8 cellular contexts compared by ENCODE assay signal in genomic region chr20:31869942-31870702, GRCh38. TPM values are rescaled to one million over a fixed set of nuclear protein-coding genes. Genes with fewer than 3 reads are reported as not detected.
DNase-seq lines count a peak whose midpoint lies in the region; ATAC-seq and TF ChIP-seq lines count a peak whose summit lies in the region.

Gene DUSP15 (minus strand): TSS chr20:31870527. CDS start chr20:31870337, 190 bp downstream.
Gene TTLL9 (plus strand): TSS chr20:31870634. CDS start chr20:31871127, 493 bp downstream.

- no peak for TF ChIP-seq CTCF in epithelial cell of esophagus (IDR thresholded peaks at IDR 0.05; ENCODE audit: insufficient read depth, low read depth, low read length, missing control alignments)

- no peaks in the 10 kb centered on the region for H3K9me3 Mint-ChIP-seq in activated CD4-positive, alpha-beta T cell treated with anti-CD3 and anti-CD28 coated beads, Interleukin-2, amount 10 ng/mL, durations not matched to agents 7 days and 5 days

- no peaks in the 10 kb centered on the region for H3K36me3 ChIP-seq in mucosa of rectum (ENCODE audit: control insufficient read depth in 2 of 2, insufficient read depth in 2 of 2, low read length in 2 of 2)

- peaks cover 11% of the 10 kb centered on the region for H3K4me1 Mint-ChIP-seq in activated CD4-positive, alpha-beta T cell treated with anti-CD3 and anti-CD28 coated beads, Interleukin-2, amount 10 ng/mL, durations not matched to agents 7 days and 5 days

- peaks cover 23 to 26% of the 10 kb centered on the region in 2 donors for H3K27me3 ChIP-seq in mucosa of rectum (ENCODE audit: control insufficient read depth in 2 of 2, insufficient read depth in 2 of 2, low read length in 2 of 2)

- peaks cover 7 to 8% of the 10 kb centered on the region in 2 donors for H3K4me1 ChIP-seq in mucosa of rectum (ENCODE audit: control insufficient read depth in 2 of 2, insufficient read depth in 2 of 2, low read length in 2 of 2)

- H3K4me3 ChIP-seq in epithelial cell of esophagus (ENCODE audit: low read length) (peak within 1 kb of the TSS; percentile 27), mucosa of rectum (ENCODE audit: low read length in 2 of 2) (peak within 1 kb of the TSS; percentile 77)

- H3K4me3 Mint-ChIP-seq in activated CD4-positive, alpha-beta T cell treated with anti-CD3 and anti-CD28 coated beads, Interleukin-2, amount 10 ng/mL, durations not matched to agents 7 days and 5 days: peak within 1 kb of the TSS; percentile 53

- H3K9ac ChIP-seq in mucosa of rectum (ENCODE audit: low read depth in 1 of 2, low read length in 2 of 2): peak within 1 kb of the TSS; percentile 24 to 70

- POLR2A ChIA-PET in activated CD4-positive, alpha-beta T cell treated with anti-CD3 and anti-CD28 coated beads, Interleukin-2, amount 10 ng/mL, durations not matched to agents 7 days and 5 days (lab: Charles Lee): no interaction called here

- DNase-seq in activated CD4-positive, alpha-beta T cell treated with anti-CD3 and anti-CD28 coated beads, Interleukin-2, amount 10 ng/mL, durations not matched to agents 7 days and 5 days: no peak
- DNase-seq in activated CD4-positive, alpha-beta T cell treated with anti-CD3 and anti-CD28 coated beads, Interleukin-2, amount 50 U/mL, for 1 hour: no peak
- DNase-seq in SW480 (ENCODE audit: low spot score): peak; percentile 69
- DNase-seq in epithelial cell of esophagus (ENCODE audit: low read depth): no peak
- DNase-seq in ureter (ENCODE audit: low spot score): peak; percentile 62
- no peak for DNase-seq in GM19240 (ENCODE audit: insufficient read length, low spot score)

- no peak within 1 kb of the TSS for H3K27ac ChIP-seq in mucosa of rectum (ENCODE audit: low read depth in 2 of 2, low read length in 2 of 2)

- H3K27me3 Mint-ChIP-seq in activated CD4-positive, alpha-beta T cell treated with anti-CD3 and anti-CD28 coated beads, Interleukin-2, amount 10 ng/mL, durations not matched to agents 7 days and 5 days: peaks cover 54% of the 10 kb centered on the region

- CTCF ChIA-PET in activated CD4-positive, alpha-beta T cell treated with anti-CD3 and anti-CD28 coated beads, Interleukin-2, amount 10 ng/mL, durations not matched to agents 7 days and 5 days (lab: Charles Lee): interaction anchor here (1.0 to 1.5 kb wide), 2 partner anchors 81 to 161 kb away, joined by 3 read pairs; no protein-coding TSS in a partner anchor

- H3K36me3 Mint-ChIP-seq in activated CD4-positive, alpha-beta T cell treated with anti-CD3 and anti-CD28 coated beads, Interleukin-2, amount 10 ng/mL, durations not matched to agents 7 days and 5 days (ENCODE audit: low read depth): no peaks in the 10 kb centered on the region

- no peak within 1 kb of the TSS for H3K27ac Mint-ChIP-seq in activated CD4-positive, alpha-beta T cell treated with anti-CD3 and anti-CD28 coated beads, Interleukin-2, amount 10 ng/mL, durations not matched to agents 7 days and 5 days

- no peaks in the 10 kb centered on the region for H3K9me3 ChIP-seq in mucosa of rectum (ENCODE audit: control insufficient read depth in 2 of 2, low read length in 2 of 2)

- no peak for ATAC-seq in HG02610 (IDR thresholded peaks at IDR 0.05; ENCODE audit: unreplicated experiment)

RNA-seq across cellular contexts. Expression of gene DUSP15, which starts in this region (rescaled TPM):
- total RNA-seq in activated CD4-positive, alpha-beta T cell treated with anti-CD3 and anti-CD28 coated beads, Interleukin-2, amount 10 ng/mL, durations not matched to agents 7 days and 5 days: not detected
- 4.7 TPM for total RNA-seq in ureter

RNA-seq across cellular contexts. Expression of gene TTLL9, which starts in this region (rescaled TPM):
- not detected for total RNA-seq in activated CD4-positive, alpha-beta T cell treated with anti-CD3 and anti-CD28 coated beads, Interleukin-2, amount 10 ng/mL, durations not matched to agents 7 days and 5 days
- total RNA-seq in ureter: 0.86 TPM

Comparison
In these comparisons a context has a peak if more than half of its experiments do, and no peak if none do; other contexts are left out.
1. DNase-seq: peak in SW480 (single experiment) and ureter (single experiment); none in activated CD4-positive, alpha-beta T cell treated with anti-CD3 and anti-CD28 coated beads, Interleukin-2, amount 10 ng/mL, durations not matched to agents 7 days and 5 days (single experiment), activated CD4-positive, alpha-beta T cell treated with anti-CD3 and anti-CD28 coated beads, Interleukin-2, amount 50 U/mL, for 1 hour (single experiment), epithelial cell of esophagus (single experiment) and GM19240 (single experiment).